ENCODE assay signal across 20 cellular contexts in the genomic region with DNA sequence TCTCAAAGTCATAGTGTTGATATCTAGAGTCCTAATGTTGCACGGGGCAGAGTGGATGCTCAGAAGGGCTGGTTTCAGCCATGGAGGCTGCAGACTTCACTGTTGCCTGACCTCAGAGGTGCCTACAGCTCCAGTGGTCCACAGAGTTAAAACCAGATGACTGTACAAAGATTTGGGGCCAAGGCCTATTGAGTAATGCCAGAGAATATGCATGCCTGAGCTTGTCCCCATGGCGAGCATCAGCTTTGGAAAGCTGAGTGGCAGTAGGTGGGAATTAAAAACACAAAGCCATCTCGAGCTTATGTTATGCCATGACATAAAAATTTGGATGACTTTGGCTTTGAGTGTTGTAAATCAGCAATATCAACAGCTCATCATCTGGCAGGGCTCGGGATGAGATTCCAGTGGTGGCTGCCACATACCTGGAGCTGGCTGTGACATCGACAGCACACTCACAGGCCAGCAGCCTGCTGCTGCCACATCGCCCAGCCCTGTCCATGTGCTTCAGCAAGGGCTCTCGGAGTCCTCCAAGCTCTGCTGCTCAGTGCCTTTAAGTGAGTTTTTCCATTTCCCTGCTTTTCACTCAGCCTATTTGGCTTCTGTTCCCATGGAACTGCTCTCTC.
"Had no signal": no experiment of that assay in that cellular context is flagged by ENCODE, and none has a peak within 500 bp of the region (broad histone marks: within the 10 kb centered on the region; RNA-seq: fewer than 3 reads in every experiment).

No MANE protein-coding gene starts in this region.

- H3K4me3 ChIP-seq: gastrocnemius medialis, lung, right atrium auricular region, stomach, testis, upper lobe of right lung had no signal

- H3K9me3 ChIP-seq: gastrocnemius medialis, right atrium auricular region, stomach, testis, upper lobe of right lung had no signal

- DNase-seq: activated CD4-positive, alpha-beta T cell treated with anti-CD3 and anti-CD28 coated beads, Interleukin-2, amount 50 U/mL, for 48 hours; activated naive CD8-positive, alpha-beta T cell treated with anti-CD3 and anti-CD28 coated beads for 36 hours; activated T-cell treated with anti-CD3 and anti-CD28 coated beads for 4 hours; amniotic stem cell; caudate nucleus; gastrocnemius medialis; head of caudate nucleus; kidney; midbrain; nephron progenitor cell; occipital lobe; stimulated activated CD4-positive, alpha-beta T cell treated with anti-CD3 and anti-CD28 coated beads, Interleukin-4, amount 100 ng/mL, for 1 hour; stomach; T-helper 2 cell; testis; upper lobe of right lung had no signal

- H3K4me1 ChIP-seq: gastrocnemius medialis, right atrium auricular region, stomach, testis, upper lobe of right lung had no signal

- H3K27ac ChIP-seq: epithelial cell of prostate, gastrocnemius medialis, right atrium auricular region, stomach, testis, upper lobe of right lung had no signal

- H3K27me3 ChIP-seq: gastrocnemius medialis, right atrium auricular region, stomach, testis, upper lobe of right lung had no signal

- H3K36me3 ChIP-seq: gastrocnemius medialis, right atrium auricular region, stomach, upper lobe of right lung had no signal

- ATAC-seq: left lobe of liver, upper lobe of right lung had no signal
